Comparison of ENCODE assay signal across 1 cellular context in genomic region chr3:9503283-9503682, GRCh38.
TF ChIP-seq lines count a peak whose summit lies in the region.

No MANE protein-coding gene starts in this region.

TF ChIP-seq in IMR-90, 13 proteins besides CTCF, POLR2A, EP300 and RAD21 (continued from another document):
- TF ChIP-seq NFE2L2 (IDR thresholded peaks at IDR 0.05; ENCODE audit: low read depth, low read length): no peak
- no peak for TF ChIP-seq ELK1 (IDR thresholded peaks at IDR 0.05; ENCODE audit: borderline replicate concordance, low read depth, low read length)
- TF ChIP-seq BHLHE40 (IDR thresholded peaks at IDR 0.05; ENCODE audit: low read depth, low read length): no peak
- TF ChIP-seq RCOR1 (IDR thresholded peaks at IDR 0.05; ENCODE audit: insufficient replicate concordance, low read length): no peak
- TF ChIP-seq CEBPB (IDR thresholded peaks at IDR 0.05; ENCODE audit: low read depth, low read length): no peak
- TF ChIP-seq MXI1 (IDR thresholded peaks at IDR 0.05; ENCODE audit: borderline replicate concordance, low read depth, low read length): no peak
- no peak for TF ChIP-seq MAZ (IDR thresholded peaks at IDR 0.05; ENCODE audit: borderline replicate concordance, low read depth, low read length)
- no peak for TF ChIP-seq MAFK (IDR thresholded peaks at IDR 0.05; ENCODE audit: low read depth, low read length)
- TF ChIP-seq RFX5 (IDR thresholded peaks at IDR 0.05; ENCODE audit: low read depth, low read length): no peak
- no peak for TF ChIP-seq SMC3 (IDR thresholded peaks at IDR 0.05; ENCODE audit: low read depth, low read length)
TF ChIP-seq in IMR-90: peak in this region for 0.
